In the genomic region with DNA sequence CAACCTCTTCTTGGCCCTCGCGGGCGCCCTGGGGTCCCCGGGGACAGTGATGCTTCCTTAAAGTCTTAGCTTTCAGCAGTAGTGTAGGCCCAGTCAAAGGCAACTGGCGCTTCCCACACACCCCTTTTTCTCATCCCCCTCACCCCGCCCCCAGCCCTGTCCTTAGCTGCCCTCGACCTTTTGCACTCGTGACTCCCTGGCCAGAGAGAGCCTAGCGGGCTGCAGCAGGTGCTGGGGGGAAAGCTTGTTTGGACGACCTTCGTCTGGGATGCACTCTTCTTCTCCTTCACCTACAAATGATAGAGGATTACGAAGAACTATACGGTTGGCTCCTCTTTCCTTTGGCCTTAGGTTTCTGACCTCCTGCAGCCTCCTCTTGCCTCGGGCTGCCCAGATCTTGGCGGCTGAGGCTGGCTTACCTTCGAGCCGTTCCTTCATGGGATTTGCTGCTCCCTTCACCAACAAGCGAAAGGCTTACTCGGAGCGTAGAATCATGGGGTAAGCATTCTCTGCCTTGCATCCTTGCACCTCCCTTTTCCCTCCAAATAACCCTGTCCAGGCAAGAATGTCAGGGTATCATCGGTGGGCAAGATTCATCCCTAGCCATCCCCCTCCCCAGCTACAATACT, we compare ENCODE assay signal across 8 cellular contexts. TPM values are rescaled to one million over a fixed set of nuclear protein-coding genes. Genes with fewer than 3 reads are reported as not detected.
A peak's percentile ranks its signal among the peaks of the same experiment; 100 is the strongest.
DNase-seq lines count a peak whose midpoint lies in the region; ATAC-seq, FAIRE-seq and TF ChIP-seq lines count a peak whose summit lies in the region.

No MANE protein-coding gene starts in this region.

- no peaks in the 10 kb centered on the region for H3K27me3 ChIP-seq in SU-DHL-6 (ENCODE audit: low read length)
- H3K27me3 ChIP-seq in pancreas = no peaks in the 10 kb centered on the region

- H3K9me3 ChIP-seq in SU-DHL-6 (ENCODE audit: insufficient read depth, low read length) (no peaks in the 10 kb centered on the region), pancreas (no peaks in the 10 kb centered on the region)

- peak overlapping the region; percentile 81 for H2AFZ ChIP-seq in SU-DHL-6 (ENCODE audit: low read depth, low read length, severe bottlenecking)

- DNase-seq in GM03348 (ENCODE audit: low spot score) = peak; percentile 28
- DNase-seq in foreskin fibroblast = no peak
- peak in 3 of 6 donors; percentile 43 to 54 (median 52) for DNase-seq in pancreas
- DNase-seq in activated CD4-positive, CD25-positive, alpha-beta regulatory T cell treated with anti-CD3 and anti-CD28 coated beads, Interleukin-2, amount 50 U/mL, for 72 hours = no peak
- no peak for DNase-seq in EL
- no peak for DNase-seq in NCI-H2081 treated with DMSO at 0.1 percent for 48 hours (lab: John Stamatoyannopoulos, UW)

- H3K79me2 ChIP-seq in SU-DHL-6 (ENCODE audit: insufficient read depth, low read length) = no peaks in the 10 kb centered on the region

- peak overlapping the region; percentile 98 for H3K4me2 ChIP-seq in SU-DHL-6 (ENCODE audit: low read depth, low read length, poor library complexity, severe bottlenecking)

- intact Hi-C loops in pancreas (cut with DNase I) = no loop called here

- H3K27ac ChIP-seq in SU-DHL-6 (ENCODE audit: low read depth, low read length) = peak overlapping the region; percentile 57
- H3K27ac ChIP-seq in pancreas = peak overlapping the region; percentile 94 to 98 (median 94)

- peak overlapping the region; percentile 77 for H3K4me3 ChIP-seq in SU-DHL-6 (ENCODE audit: insufficient read depth, low read length, poor library complexity, severe bottlenecking)
- peak overlapping the region; percentile 72 to 80 for H3K4me3 ChIP-seq in foreskin fibroblast (ENCODE audit: low read depth in 1 of 2, low read length in 2 of 2)
- H3K4me3 ChIP-seq in pancreas = peak overlapping the region; percentile 74 to 94 (median 81)

- H4K20me1 ChIP-seq in SU-DHL-6 (ENCODE audit: low read depth, low read length) = no peaks in the 10 kb centered on the region

- no peaks in the 10 kb centered on the region for H3K9me2 ChIP-seq in SU-DHL-6 (replicated peaks; ENCODE audit: insufficient read depth, low read length)

- peak; percentile 16 for ATAC-seq in HG02588 (IDR thresholded peaks at IDR 0.05; ENCODE audit: unreplicated experiment)
- ATAC-seq in pancreas = peak in 3 of 4 donors; percentile 17 to 38 (median 17)

- H3F3A ChIP-seq in SU-DHL-6 (ENCODE audit: insufficient read depth) = peaks cover 34% of the 10 kb centered on the region

- H3K9ac ChIP-seq in SU-DHL-6 (ENCODE audit: low read length) = peak overlapping the region; percentile 74

- FAIRE-seq in pancreas (lab: Jason Lieb, UNC) = no peak

- 16 to 18% methylated on average over 20 to 21 of the region's 21 CpGs for WGBS in pancreas, 2 donors

- H3K36me3 ChIP-seq in SU-DHL-6 (ENCODE audit: low read length) (0 out of 2 replicates have a peak, but pooled peaks cover 6% of the 10 kb centered on the region), pancreas (peaks cover 0 to 7% (median 4%) of the 10 kb centered on the region in 3 donors)

- TF ChIP-seq CTCF in SU-DHL-6 (IDR thresholded peaks at IDR 0.05; ENCODE audit: insufficient read depth, low read length, poor library complexity, severe bottlenecking) = no peak
- TF ChIP-seq CTCF in foreskin fibroblast (IDR thresholded peaks at IDR 0.05; ENCODE audit: low read depth, low read length) = no peak
- no peak for TF ChIP-seq CTCF in pancreas (IDR thresholded peaks at IDR 0.05)

- H3K4me1 ChIP-seq in pancreas = no peaks in the 10 kb centered on the region

RNA-seq across cellular contexts. Expression of a gene that starts 0.8 kb away (rescaled TPM):
- 10 to 100 TPM in 4 of 6 donors, 1 to 10 TPM in 2; 8.0 to 12.9 (median 11.1) TPM for total RNA-seq in pancreas
- polyA plus RNA-seq in pancreas = 10 to 100 TPM; 23.8 to 36.4 TPM

RNA-seq across cellular contexts. Expression of a gene that starts 9.4 kb away (rescaled TPM):
- total RNA-seq in pancreas = 10 to 100 TPM; 12.1 to 25.1 (median 17.9) TPM
- polyA plus RNA-seq in pancreas = 10 to 100 TPM in 1 of 2 donors, 1 to 10 TPM in 1; 8.0 to 12.2 TPM

RNA-seq across cellular contexts. Expression of a gene that starts 32.6 kb away (rescaled TPM):
- 100 to 1,000 TPM in 2 of 6 donors, 10 to 100 TPM in 4; 80.0 to 120 (median 97.2) TPM for total RNA-seq in pancreas
- polyA plus RNA-seq in pancreas = 10 to 100 TPM; 32.0 to 45.4 TPM

RNA-seq across cellular contexts. Expression of a gene that starts 37.7 kb away (rescaled TPM):
- 100 to 1,000 TPM; 108 to 289 (median 226) TPM for total RNA-seq in pancreas
- 100 to 1,000 TPM; 307 to 615 TPM for polyA plus RNA-seq in pancreas

RNA-seq across cellular contexts. Expression of a gene that starts 43.4 kb away (rescaled TPM):
- 10 to 100 TPM; 14.3 to 23.6 (median 18.3) TPM for total RNA-seq in pancreas
- 10 to 100 TPM; 14.1 to 17.9 TPM for polyA plus RNA-seq in pancreas
